ENCODE assay signal across 17 cellular contexts in the genomic region with DNA sequence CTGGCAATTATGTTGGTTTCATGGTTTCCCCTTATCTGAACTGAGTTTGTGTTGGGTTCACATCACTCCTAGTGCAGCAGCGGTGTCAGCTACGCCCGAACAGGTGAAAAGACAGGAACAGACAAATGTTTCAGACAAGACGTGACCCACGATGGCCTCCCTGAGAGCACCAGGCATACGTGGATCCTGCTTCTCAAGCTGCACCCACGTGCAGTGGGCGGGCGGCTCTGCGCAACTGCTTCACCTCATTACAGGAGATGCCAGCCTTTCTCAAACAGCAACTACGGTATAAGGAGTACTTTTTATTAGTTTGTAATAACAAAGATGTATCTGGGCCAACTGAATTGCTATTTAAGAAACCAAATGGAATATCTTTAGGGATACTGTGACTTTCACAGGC.
DNase-seq lines count a peak whose midpoint lies in the region; TF ChIP-seq lines count a peak whose summit lies in the region.
"Had no signal": no experiment of that assay in that cellular context is flagged by ENCODE, and none has a peak within 500 bp of the region (broad histone marks: within the 10 kb centered on the region; RNA-seq: fewer than 3 reads in every experiment).

No MANE protein-coding gene starts in this region.

- H3K4me1 ChIP-seq in BLaER1 = peaks cover 3% of the 10 kb centered on the region
- H3K4me1 ChIP-seq: A549, BE2C had no signal

- DNase-seq in RWPE1 (ENCODE audit: low spot score) = no peak
- DNase-seq in head of caudate nucleus = peak; percentile 57 to 96 (median 81)
- peak; percentile 82 for DNase-seq in putamen (ENCODE audit: low spot score)
- no peak for DNase-seq in kidney glomerular epithelial cell (lab: John Stamatoyannopoulos, UW)
- no peak for DNase-seq in NCI-H2227 (lab: John Stamatoyannopoulos, UW; ENCODE audit: unreplicated experiment)
- no peak for DNase-seq in NCI-H146 (lab: John Stamatoyannopoulos, UW)
- DNase-seq: BE2C; CD8-positive, alpha-beta T cell; COR-L47; DMS153; DMS79 treated with DMSO at 0.1 percent for 48 hours; EL; HCEC 1CT; HFFc6 had no signal

- intact Hi-C loops in head of caudate nucleus (cut with DNase I) = no loop called here

- peaks cover 98% of the 10 kb centered on the region for H3K36me3 ChIP-seq in BLaER1

- H3K27ac ChIP-seq in BLaER1 (no peak overlapping the region), RWPE1 (peak overlapping the region; percentile 9; the same call in 1 of the 2 replicates)
- H3K27ac ChIP-seq: A549, HL-60 had no signal

- H3K27me3 ChIP-seq in BLaER1 = no peaks in the 10 kb centered on the region
- H3K27me3 ChIP-seq: BE2C had no signal

- H3K4me2 ChIP-seq in BLaER1 = no peak overlapping the region
- H3K4me2 ChIP-seq: A549 had no signal

- no peaks in the 10 kb centered on the region for H3K9me3 ChIP-seq in BLaER1
- H3K9me3 ChIP-seq: A549, BE2C had no signal

- peak overlapping the region; percentile 29; the same call in 1 of the 2 replicates for H3K9ac ChIP-seq in BLaER1

- CTCF ChIA-PET in RWPE1 (lab: Yijun Ruan, JAX) = interaction anchor here (0.9 kb wide), 1 partner anchor 9 kb away, joined by 5 read pairs; no protein-coding TSS in a partner anchor

- peaks cover 78% of the 10 kb centered on the region for H4K20me1 ChIP-seq in BLaER1

- POLR2A ChIA-PET in RWPE1 (lab: Yijun Ruan, JAX; ENCODE audit: low non-redundant PET) = no interaction called here

- no peak for TF ChIP-seq CTCF in RWPE1 (conservative IDR thresholded peaks at IDR 0.05; ENCODE audit: low read depth)

- H3K4me3 ChIP-seq in BLaER1 = no peak overlapping the region
- H3K4me3 ChIP-seq: A549 had no signal

Comparison
In these comparisons a context has a peak if more than half of its experiments do, and no peak if none do; other contexts are left out.
1. DNase-seq: peak in head of caudate nucleus (42 of 42) and putamen (single experiment); none in RWPE1 (single experiment), kidney glomerular epithelial cell (single experiment), NCI-H2227 (single experiment) and NCI-H146 (single experiment).